ENCODE assay signal across 14 cellular contexts in the genomic region with DNA sequence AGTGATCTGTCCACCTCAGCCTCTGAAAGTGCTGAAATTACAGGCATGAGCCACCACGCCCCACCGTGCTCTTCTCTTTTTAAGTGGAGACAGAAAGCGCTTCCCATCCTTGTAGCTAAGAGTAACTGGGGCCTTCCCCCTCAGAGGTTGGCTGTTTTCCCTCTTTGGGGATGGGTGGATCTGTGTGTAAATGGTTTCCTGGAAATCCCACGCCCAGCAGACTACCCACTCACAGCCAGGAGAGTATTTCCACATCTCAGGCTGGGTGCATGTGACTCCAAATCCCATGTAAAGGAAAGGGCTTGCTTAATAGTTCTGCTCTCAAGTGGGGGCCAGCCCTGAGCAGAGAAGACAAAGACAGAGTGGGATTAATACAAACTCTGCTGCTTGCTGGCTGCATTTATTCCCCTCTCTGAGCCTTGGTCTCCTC. TPM values are rescaled to one million over a fixed set of nuclear protein-coding genes. Genes with fewer than 3 reads are reported as not detected.
DNase-seq lines count a peak whose midpoint lies in the region; ATAC-seq and TF ChIP-seq lines count a peak whose summit lies in the region.
"Had no signal": no experiment of that assay in that cellular context is flagged by ENCODE, and none has a peak within 500 bp of the region (broad histone marks: within the 10 kb centered on the region; RNA-seq: fewer than 3 reads in every experiment).

No MANE protein-coding gene starts in this region.

- 74 to 81% (median 75%) methylated on average over 4 of the region's 4 CpGs for WGBS in psoas muscle, 3 donors

- H3K27ac ChIP-seq in AG04450 (ENCODE audit: low read depth, low read length) (no peak overlapping the region), RWPE2 (ENCODE audit: poor library complexity, severe bottlenecking) (no peak overlapping the region), psoas muscle (no peak overlapping the region)
- H3K27ac ChIP-seq: BLaER1, foreskin keratinocyte had no signal

- POLR2A ChIA-PET in AG04450 (lab: Yijun Ruan, JAX) = interaction anchor here (0.5 kb wide), 1 partner anchor 41 kb away, joined by 3 read pairs; no protein-coding TSS in a partner anchor
- POLR2A ChIA-PET in naive thymus-derived CD8-positive, alpha-beta T cell (lab: Charles Lee) = interaction anchor here (0.6 kb wide), 1 partner anchor 96 kb away, joined by 3 read pairs; no protein-coding TSS in a partner anchor
- POLR2A ChIA-PET in activated CD8-positive, alpha-beta T cell treated with anti-CD3 and anti-CD28 coated beads, Interleukin-2, amount 10 ng/mL, durations not matched to agents 7 days and 5 days (lab: Charles Lee) = no interaction called here

- DNase-seq in AG04450 (ENCODE audit: low read depth, low spot score) (peak; percentile 30), RWPE2 (ENCODE audit: low spot score) (no peak), foreskin fibroblast (peak; percentile 63 to 73), psoas muscle (peak; percentile 75 to 82), NCI-H82 (lab: John Stamatoyannopoulos, UW) (no peak)
- DNase-seq in naive thymus-derived CD8-positive, alpha-beta T cell = no peak
- DNase-seq in activated effector memory CD4-positive, alpha-beta T cell treated with Interleukin-2 at 50 U/mL for 16 hours = no peak
- DNase-seq in activated CD8-positive, alpha-beta T cell treated with anti-CD3 and anti-CD28 coated beads, Interleukin-2, amount 10 ng/mL, durations not matched to agents 7 days and 5 days = no peak
- DNase-seq: activated naive CD8-positive, alpha-beta T cell treated with anti-CD3 and anti-CD28 coated beads, Interleukin-2, amount 10 ng/mL, durations not matched to agents 7 days and 5 days; foreskin keratinocyte; mesendoderm; NCI-H526 treated with DMSO at 0.1 percent for 48 hours; stimulated activated CD4-positive, alpha-beta T cell treated with anti-CD3 and anti-CD28 coated beads, Interleukin-12 subunit alpha, Interleukin-12 subunit beta, amount 100 ng/mL, for 4 hours had no signal

- H3K27me3 Mint-ChIP-seq in naive thymus-derived CD8-positive, alpha-beta T cell = peaks cover 0 to 2% (median 0%) of the 10 kb centered on the region in 5 donors
- H3K27me3 Mint-ChIP-seq in activated CD8-positive, alpha-beta T cell treated with anti-CD3 and anti-CD28 coated beads, Interleukin-2, amount 10 ng/mL, durations not matched to agents 7 days and 5 days (ENCODE audit: low read depth) = peaks cover 4% of the 10 kb centered on the region

- CTCF ChIA-PET in AG04450 (lab: Charles Lee) = interaction anchor here (1.1 to 1.3 kb wide), 2 partner anchors 41 to 53 kb away, joined by 3 read pairs; no protein-coding TSS in a partner anchor
- CTCF ChIA-PET in activated CD8-positive, alpha-beta T cell treated with anti-CD3 and anti-CD28 coated beads, Interleukin-2, amount 10 ng/mL, durations not matched to agents 7 days and 5 days (lab: Charles Lee) = no interaction called here

- ATAC-seq in RWPE2 (ENCODE audit: low read depth) = 0 out of 3 replicates have a peak, but pooled peaks have one; percentile 17
- ATAC-seq in psoas muscle = peak; percentile 64 to 85 (median 84)
- ATAC-seq in naive thymus-derived CD8-positive, alpha-beta T cell = no peak
- no peak for ATAC-seq in activated CD8-positive, alpha-beta T cell treated with anti-CD3 and anti-CD28 coated beads, Interleukin-2, amount 10 ng/mL, durations not matched to agents 7 days and 5 days
- ATAC-seq: foreskin keratinocyte had no signal

- H3K9me3 ChIP-seq in AG04450 (ENCODE audit: control insufficient read depth, insufficient read depth, low read length) (no peaks in the 10 kb centered on the region), RWPE2 (ENCODE audit: severe bottlenecking) (no peaks in the 10 kb centered on the region), psoas muscle (no peaks in the 10 kb centered on the region)
- H3K9me3 ChIP-seq: BLaER1 had no signal

- no peaks in the 10 kb centered on the region for H3K9me3 Mint-ChIP-seq in naive thymus-derived CD8-positive, alpha-beta T cell
- no peaks in the 10 kb centered on the region for H3K9me3 Mint-ChIP-seq in activated CD8-positive, alpha-beta T cell treated with anti-CD3 and anti-CD28 coated beads, Interleukin-2, amount 10 ng/mL, durations not matched to agents 7 days and 5 days (ENCODE audit: insufficient read depth)
- H3K9me3 Mint-ChIP-seq: activated naive CD8-positive, alpha-beta T cell treated with anti-CD3 and anti-CD28 coated beads, Interleukin-2, amount 10 ng/mL, durations not matched to agents 7 days and 5 days had no signal

- H3K27ac Mint-ChIP-seq in naive thymus-derived CD8-positive, alpha-beta T cell = no peak overlapping the region
- H3K27ac Mint-ChIP-seq in activated CD8-positive, alpha-beta T cell treated with anti-CD3 and anti-CD28 coated beads, Interleukin-2, amount 10 ng/mL, durations not matched to agents 7 days and 5 days = no peak overlapping the region
- H3K27ac Mint-ChIP-seq: activated naive CD8-positive, alpha-beta T cell treated with anti-CD3 and anti-CD28 coated beads, Interleukin-2, amount 10 ng/mL, durations not matched to agents 7 days and 5 days had no signal

- H3K36me3 Mint-ChIP-seq in naive thymus-derived CD8-positive, alpha-beta T cell = no peaks in the 10 kb centered on the region
- no peaks in the 10 kb centered on the region for H3K36me3 Mint-ChIP-seq in activated CD8-positive, alpha-beta T cell treated with anti-CD3 and anti-CD28 coated beads, Interleukin-2, amount 10 ng/mL, durations not matched to agents 7 days and 5 days (ENCODE audit: low read depth)
- H3K36me3 Mint-ChIP-seq: activated naive CD8-positive, alpha-beta T cell treated with anti-CD3 and anti-CD28 coated beads, Interleukin-2, amount 10 ng/mL, durations not matched to agents 7 days and 5 days had no signal

- TF ChIP-seq CTCF in AG04450 (IDR thresholded peaks at IDR 0.05; ENCODE audit: low read depth, low read length) (no peak), RWPE2 (IDR thresholded peaks at IDR 0.05; ENCODE audit: poor library complexity, severe bottlenecking) (no peak), foreskin fibroblast (IDR thresholded peaks at IDR 0.05; ENCODE audit: low read depth, low read length) (no peak), psoas muscle (IDR thresholded peaks at IDR 0.05) (no peak)

- H3K36me3 ChIP-seq in RWPE2 (ENCODE audit: low read depth) (peaks cover 9% of the 10 kb centered on the region; the same call in 1 of the 2 replicates), psoas muscle (ENCODE audit: insufficient read depth in 1 of 2, low read depth in 1 of 2) (peaks cover 0 to 50% of the 10 kb centered on the region in 2 donors)
- H3K36me3 ChIP-seq: BLaER1 had no signal

- no peak overlapping the region for H3K4me3 Mint-ChIP-seq in naive thymus-derived CD8-positive, alpha-beta T cell
- no peak overlapping the region for H3K4me3 Mint-ChIP-seq in activated CD8-positive, alpha-beta T cell treated with anti-CD3 and anti-CD28 coated beads, Interleukin-2, amount 10 ng/mL, durations not matched to agents 7 days and 5 days
- H3K4me3 Mint-ChIP-seq: activated naive CD8-positive, alpha-beta T cell treated with anti-CD3 and anti-CD28 coated beads, Interleukin-2, amount 10 ng/mL, durations not matched to agents 7 days and 5 days had no signal

- no peaks in the 10 kb centered on the region for H3K27me3 ChIP-seq in AG04450 (ENCODE audit: control insufficient read depth, insufficient read depth, low read length)
- H3K27me3 ChIP-seq in RWPE2 (ENCODE audit: insufficient read depth, poor library complexity, severe bottlenecking) = no peaks in the 10 kb centered on the region
- H3K27me3 ChIP-seq in psoas muscle (ENCODE audit: insufficient read depth in 3 of 3, low read length in 2 of 3) = no peaks in the 10 kb centered on the region
- H3K27me3 ChIP-seq: BLaER1 had no signal

- intact Hi-C loops in psoas muscle (cut with DNase I) = no loop called here

- H3K4me1 ChIP-seq in RWPE2 (ENCODE audit: insufficient read depth, poor library complexity, severe bottlenecking) (no peaks in the 10 kb centered on the region), psoas muscle (no peaks in the 10 kb centered on the region)

- H3K4me3 ChIP-seq in AG04450 (ENCODE audit: low read depth, low read length) = no peak overlapping the region
- no peak overlapping the region for H3K4me3 ChIP-seq in RWPE2 (ENCODE audit: severe bottlenecking)
- peak overlapping the region in 1 of 2 donors; percentile 44 for H3K4me3 ChIP-seq in foreskin fibroblast (ENCODE audit: low read depth in 1 of 2, low read length in 2 of 2)
- peak overlapping the region; percentile 7 for H3K4me3 ChIP-seq in psoas muscle
- H3K4me3 ChIP-seq: BLaER1 had no signal

- no peaks in the 10 kb centered on the region for H3K4me1 Mint-ChIP-seq in naive thymus-derived CD8-positive, alpha-beta T cell
- no peaks in the 10 kb centered on the region for H3K4me1 Mint-ChIP-seq in activated CD8-positive, alpha-beta T cell treated with anti-CD3 and anti-CD28 coated beads, Interleukin-2, amount 10 ng/mL, durations not matched to agents 7 days and 5 days (ENCODE audit: low read depth)

RNA-seq across cellular contexts. Expression of gene TCEA3, which starts 19.6 kb away (rescaled TPM):
- polyA plus RNA-seq in AG04450 (2011; rRNA removed) (14.7 and 15.6 TPM in 2 replicates), psoas muscle (100 to 1,000 TPM in 2 of 3 donors, 10 to 100 TPM in 1; 70.2 to 301 (median 195) TPM)
- polyA minus RNA-seq in AG04450 (2011; rRNA and poly(A)+ RNA removed) = 10.9 and 11.2 TPM in 2 replicates
- total RNA-seq in psoas muscle = 100 to 1,000 TPM; 140 to 200 (median 170) TPM
- total RNA-seq in naive thymus-derived CD8-positive, alpha-beta T cell = 10 to 100 TPM; 32.4 to 37.7 TPM
- 10 to 100 TPM; 22.5 to 44.4 (median 30.1) TPM for polyA plus RNA-seq in naive thymus-derived CD8-positive, alpha-beta T cell
- 10 to 100 TPM; 11.4 to 12.1 TPM for total RNA-seq in activated CD8-positive, alpha-beta T cell treated with anti-CD3 and anti-CD28 coated beads, Interleukin-2, amount 10 ng/mL, durations not matched to agents 7 days and 5 days

RNA-seq across cellular contexts. Expression of gene ASAP3, which starts 39.9 kb away (rescaled TPM):
- polyA plus RNA-seq in AG04450 (2011; rRNA removed) (25.5 and 29.9 TPM in 2 replicates), psoas muscle (10 to 100 TPM; 13.3 to 45.8 (median 33.6) TPM)
- polyA minus RNA-seq in AG04450 (2011; rRNA and poly(A)+ RNA removed) = 37.7 and 44.5 TPM in 2 replicates
- total RNA-seq in psoas muscle = 10 to 100 TPM; 37.9 to 68.0 (median 52.1) TPM
- total RNA-seq in naive thymus-derived CD8-positive, alpha-beta T cell = 1 to 10 TPM; 2.3 to 2.5 TPM
- 1 to 10 TPM in 2 of 3 donors, under 1 TPM in 1; 0.61 to 1.2 (median 1.1) TPM for polyA plus RNA-seq in naive thymus-derived CD8-positive, alpha-beta T cell
- under 1 TPM; 0.24 to 0.83 TPM for total RNA-seq in activated CD8-positive, alpha-beta T cell treated with anti-CD3 and anti-CD28 coated beads, Interleukin-2, amount 10 ng/mL, durations not matched to agents 7 days and 5 days

Comparison
In these comparisons a context has a peak if more than half of its experiments do, and no peak if none do; other contexts are left out.
1. DNase-seq: peak in AG04450 (single experiment), foreskin fibroblast (2 of 2) and psoas muscle (2 of 2); none in RWPE2 (single experiment), naive thymus-derived CD8-positive, alpha-beta T cell (0 of 10), activated effector memory CD4-positive, alpha-beta T cell treated with Interleukin-2 at 50 U/mL for 16 hours (single experiment), NCI-H82 (single experiment) and activated CD8-positive, alpha-beta T cell treated with anti-CD3 and anti-CD28 coated beads, Interleukin-2, amount 10 ng/mL, durations not matched to agents 7 days and 5 days (single experiment).
2. ATAC-seq: peak in RWPE2 (single experiment) and psoas muscle (4 of 4); none in naive thymus-derived CD8-positive, alpha-beta T cell (0 of 2) and activated CD8-positive, alpha-beta T cell treated with anti-CD3 and anti-CD28 coated beads, Interleukin-2, amount 10 ng/mL, durations not matched to agents 7 days and 5 days (single experiment).
3. RNA of gene ASAP3, which starts 39.9 kb away (total RNA-seq): 37.9 to 68.0 TPM in psoas muscle; 2.3 to 2.5 TPM in naive thymus-derived CD8-positive, alpha-beta T cell and 0.24 to 0.83 TPM in activated CD8-positive, alpha-beta T cell treated with anti-CD3 and anti-CD28 coated beads, Interleukin-2, amount 10 ng/mL, durations not matched to agents 7 days and 5 days; every median in the first group is over 10 times any median in the second.